24 cellular contexts compared by ENCODE assay signal in the genomic region with DNA sequence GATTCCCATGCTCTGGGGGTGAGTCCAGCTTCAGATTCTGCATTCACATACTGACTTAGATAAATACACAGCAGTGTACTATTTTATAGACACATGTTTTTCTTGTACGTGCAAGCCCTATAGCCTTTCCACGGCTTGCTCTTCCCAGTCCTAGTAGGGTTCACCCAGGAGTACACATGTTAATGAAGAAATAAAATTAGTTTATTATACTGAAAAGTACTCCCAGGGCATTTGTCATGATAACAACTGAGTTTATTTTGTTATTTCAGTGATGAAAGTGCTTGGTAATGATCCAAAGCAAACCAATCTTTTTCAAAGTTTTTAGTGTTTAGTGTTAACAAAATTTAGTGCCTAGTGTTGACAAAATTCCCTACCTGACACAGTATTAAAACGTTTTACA. TPM values are rescaled to one million over a fixed set of nuclear protein-coding genes. Genes with fewer than 3 reads are reported as not detected.
DNase-seq lines count a peak whose midpoint lies in the region; ATAC-seq, FAIRE-seq and TF ChIP-seq lines count a peak whose summit lies in the region.
"Had no signal": no experiment of that assay in that cellular context is flagged by ENCODE, and none has a peak within 500 bp of the region (broad histone marks: within the 10 kb centered on the region; RNA-seq: fewer than 3 reads in every experiment).

No MANE protein-coding gene starts in this region.

- H3K4me1 ChIP-seq in astrocyte (ENCODE audit: insufficient read depth, low read length), result peaks cover 15% of the 10 kb centered on the region
- no peaks in the 10 kb centered on the region for H3K4me1 ChIP-seq in hepatocyte (ENCODE audit: insufficient read depth)
- H3K4me1 ChIP-seq in SJCRH30, result no peaks in the 10 kb centered on the region
- H3K4me1 ChIP-seq: BLaER1, pancreas, upper lobe of right lung had no signal

- TF ChIP-seq CTCF in astrocyte (IDR thresholded peaks at IDR 0.05; ENCODE audit: insufficient read depth, low read depth, low read length) (no peak), hepatocyte (IDR thresholded peaks at IDR 0.05; ENCODE audit: poor library complexity) (no peak)

- peak overlapping the region; percentile 65 for H3K27ac ChIP-seq in astrocyte (ENCODE audit: low read depth, low read length)
- H3K27ac ChIP-seq in hepatocyte, result peak overlapping the region; percentile 30
- no peak overlapping the region for H3K27ac ChIP-seq in SJCRH30
- H3K27ac ChIP-seq: BLaER1, coronary artery, pancreas, upper lobe of right lung, WERI-Rb-1 had no signal

- intact Hi-C loops in Right ventricle myocardium superior (cut with DNase I), result no loop called here
- intact Hi-C loops in cardiac septum (cut with DNase I), result no loop called here

- no peaks in the 10 kb centered on the region for H3K27me3 Mint-ChIP-seq in astrocyte (ENCODE audit: low read depth, unreplicated experiment)
- no peaks in the 10 kb centered on the region for H3K27me3 Mint-ChIP-seq in activated naive CD8-positive, alpha-beta T cell treated with anti-CD3 and anti-CD28 coated beads for 36 hours
- H3K27me3 Mint-ChIP-seq: activated CD4-positive, alpha-beta memory T cell treated with anti-CD3 and anti-CD28 coated beads for 36 hours had no signal

- H3K36me3 ChIP-seq in astrocyte (ENCODE audit: insufficient read depth, low read length) (no peaks in the 10 kb centered on the region), hepatocyte (replicated peaks; ENCODE audit: insufficient read depth, low read depth) (no peaks in the 10 kb centered on the region), SJCRH30 (no peaks in the 10 kb centered on the region)
- H3K36me3 ChIP-seq: BLaER1, pancreas, stomach, upper lobe of right lung, WERI-Rb-1 had no signal

- H3K9ac ChIP-seq in astrocyte (ENCODE audit: low read length), result no peak overlapping the region
- H3K9ac ChIP-seq: BLaER1 had no signal

- no peak overlapping the region for H3K4me3 Mint-ChIP-seq in astrocyte (ENCODE audit: unreplicated experiment)
- no peak overlapping the region for H3K4me3 Mint-ChIP-seq in activated naive CD8-positive, alpha-beta T cell treated with anti-CD3 and anti-CD28 coated beads for 36 hours
- H3K4me3 Mint-ChIP-seq: activated CD4-positive, alpha-beta memory T cell treated with anti-CD3 and anti-CD28 coated beads for 36 hours; T-helper 1 cell treated with Interleukin-12 subunit alpha and Interleukin-12 subunit beta and Interleukin-4 antibody, amounts not matched to agents 30 μg/mL and 1 μg/mL, for 36 hours had no signal

- no peaks in the 10 kb centered on the region for H3K9me3 Mint-ChIP-seq in astrocyte (ENCODE audit: unreplicated experiment)
- H3K9me3 Mint-ChIP-seq in activated naive CD8-positive, alpha-beta T cell treated with anti-CD3 and anti-CD28 coated beads for 36 hours, result no peaks in the 10 kb centered on the region
- H3K9me3 Mint-ChIP-seq: activated CD4-positive, alpha-beta memory T cell treated with anti-CD3 and anti-CD28 coated beads for 36 hours; T-helper 1 cell treated with Interleukin-12 subunit alpha and Interleukin-12 subunit beta and Interleukin-4 antibody, amounts not matched to agents 30 μg/mL and 1 μg/mL, for 36 hours had no signal

- H3K4me2 ChIP-seq in astrocyte (ENCODE audit: low read length) (peak overlapping the region; percentile 61), hepatocyte (no peak overlapping the region)
- H3K4me2 ChIP-seq: BLaER1 had no signal

- WGBS in hepatocyte (ENCODE audit: low lambda C conversion rate, missing lambda C conversion rate), result 60% methylated on average over 3 of the region's 3 CpGs

- H3K9me2 ChIP-seq in hepatocyte (replicated peaks; ENCODE audit: insufficient read depth), result no peaks in the 10 kb centered on the region

- H3K4me3 ChIP-seq in astrocyte (ENCODE audit: insufficient read depth, low read depth, low read length) (no peak overlapping the region), hepatocyte (no peak overlapping the region), SJCRH30 (no peak overlapping the region)
- H3K4me3 ChIP-seq: BLaER1, coronary artery, pancreas, stomach, upper lobe of right lung had no signal

- H3K9me3 ChIP-seq in astrocyte (ENCODE audit: insufficient read depth, low read depth, low read length) (no peaks in the 10 kb centered on the region), hepatocyte (ENCODE audit: low read depth) (no peaks in the 10 kb centered on the region), SJCRH30 (replicated peaks) (no peaks in the 10 kb centered on the region)
- H3K9me3 ChIP-seq: BLaER1, pancreas, stomach, upper lobe of right lung had no signal

- H3K79me2 ChIP-seq in astrocyte (ENCODE audit: insufficient read depth, low read length), result no peaks in the 10 kb centered on the region
- no peaks in the 10 kb centered on the region for H3K79me2 ChIP-seq in hepatocyte

- H2AFZ ChIP-seq in astrocyte (ENCODE audit: low read depth, low read length), result peak overlapping the region; percentile 2
- no peak overlapping the region for H2AFZ ChIP-seq in hepatocyte

- no peak for FAIRE-seq in astrocyte (lab: Jason Lieb, UNC)
- FAIRE-seq: D721Med, GM19239, pancreas had no signal

- peak overlapping the region; percentile 41 for H3K27ac Mint-ChIP-seq in astrocyte (ENCODE audit: unreplicated experiment)
- no peak overlapping the region for H3K27ac Mint-ChIP-seq in activated naive CD8-positive, alpha-beta T cell treated with anti-CD3 and anti-CD28 coated beads for 36 hours
- H3K27ac Mint-ChIP-seq: activated CD4-positive, alpha-beta memory T cell treated with anti-CD3 and anti-CD28 coated beads for 36 hours; T-helper 1 cell treated with Interleukin-12 subunit alpha and Interleukin-12 subunit beta and Interleukin-4 antibody, amounts not matched to agents 30 μg/mL and 1 μg/mL, for 36 hours had no signal

- H3K4me1 Mint-ChIP-seq in astrocyte (ENCODE audit: low read depth, unreplicated experiment), result peaks cover 17% of the 10 kb centered on the region
- no peaks in the 10 kb centered on the region for H3K4me1 Mint-ChIP-seq in activated naive CD8-positive, alpha-beta T cell treated with anti-CD3 and anti-CD28 coated beads for 36 hours

- H4K20me1 ChIP-seq in astrocyte (ENCODE audit: insufficient read depth, low read length) (no peaks in the 10 kb centered on the region), hepatocyte (ENCODE audit: insufficient read depth, poor library complexity, severe bottlenecking) (no peaks in the 10 kb centered on the region)
- H4K20me1 ChIP-seq: BLaER1 had no signal

- H3K36me3 Mint-ChIP-seq in astrocyte (ENCODE audit: low read depth, unreplicated experiment), result peaks cover 2% of the 10 kb centered on the region
- H3K36me3 Mint-ChIP-seq in activated naive CD8-positive, alpha-beta T cell treated with anti-CD3 and anti-CD28 coated beads for 36 hours, result no peaks in the 10 kb centered on the region
- H3K36me3 Mint-ChIP-seq: activated CD4-positive, alpha-beta memory T cell treated with anti-CD3 and anti-CD28 coated beads for 36 hours had no signal

- ATAC-seq in Right ventricle myocardium superior (ENCODE audit: poor library complexity), result peak; percentile 27

- DNase-seq in Right ventricle myocardium superior (no peak), cardiac septum (ENCODE audit: low spot score) (no peak), astrocyte (ENCODE audit: low read depth) (peak; percentile 36), hepatocyte (ENCODE audit: low spot score) (no peak), stromal cell of bone marrow (ENCODE audit: low read depth) (peak; percentile 25), SJCRH30 (no peak), NCI-H187 treated with DMSO at 0.1 percent for 48 hours (lab: John Stamatoyannopoulos, UW) (no peak)
- no peak for DNase-seq in activated naive CD8-positive, alpha-beta T cell treated with anti-CD3 and anti-CD28 coated beads for 36 hours
- DNase-seq: 8988T; activated CD4-positive, alpha-beta memory T cell treated with anti-CD3 and anti-CD28 coated beads for 36 hours; activated T-cell treated with anti-CD3 and anti-CD28 coated beads for 4 hours; Kasumi-1; NCI-H1105 treated with DMSO at 0.1 percent for 48 hours; NCI-H69; pancreas; SHP77 treated with DMSO at 0.1 percent for 48 hours; stomach; upper lobe of right lung; WERI-Rb-1 had no signal

- no peaks in the 10 kb centered on the region for H3K27me3 ChIP-seq in astrocyte (ENCODE audit: insufficient read depth, low read length)
- no peaks in the 10 kb centered on the region for H3K27me3 ChIP-seq in hepatocyte
- H3K27me3 ChIP-seq in SJCRH30, result no peaks in the 10 kb centered on the region
- H3K27me3 ChIP-seq: BLaER1, pancreas, stomach, upper lobe of right lung had no signal

RNA-seq across cellular contexts. Expression of gene MAPK10, which starts 21.3 kb away (rescaled TPM):
- total RNA-seq in Right ventricle myocardium superior (4.0 TPM), cardiac septum (3.0 TPM), astrocyte (4.6 and 7.5 TPM in 2 replicates), hepatocyte (12.2 and 14.8 TPM in 2 replicates)
- 5.9 and 9.1 TPM in 2 replicates for polyA plus RNA-seq in hepatocyte
- 35.5 and 46.2 TPM in 2 replicates for total RNA-seq in SJCRH30 (2014; rRNA removed; shearing (Covaris generic))
- total RNA-seq in activated naive CD8-positive, alpha-beta T cell treated with anti-CD3 and anti-CD28 coated beads for 36 hours, result under 1 TPM in 1 of 2 experiments, not detected in 1; 0.29 TPM
- total RNA-seq: activated CD4-positive, alpha-beta memory T cell treated with anti-CD3 and anti-CD28 coated beads for 36 hours had no signal

Comparison
In these comparisons a context has a peak if more than half of its experiments do, and no peak if none do; other contexts are left out.
1. DNase-seq: peak in astrocyte (single experiment) and stromal cell of bone marrow (single experiment); none in Right ventricle myocardium superior (single experiment), cardiac septum (single experiment), hepatocyte (single experiment), SJCRH30 (0 of 2), activated naive CD8-positive, alpha-beta T cell treated with anti-CD3 and anti-CD28 coated beads for 36 hours (single experiment) and NCI-H187 treated with DMSO at 0.1 percent for 48 hours (single experiment).